In genomic region chr9:1469996-1470395, GRCh38 we compare ENCODE assay signal across 1 cellular context.
TF ChIP-seq lines count a peak whose summit lies in the region.

No MANE protein-coding gene starts in this region.

TF ChIP-seq in GM12878, 131 proteins besides CTCF, POLR2A, EP300 and RAD21 (continued from another document and continues in another):
- TF ChIP-seq SKIL (IDR thresholded peaks at IDR 0.05; ENCODE audit: low read depth, poor library complexity, severe bottlenecking) (peak; percentile 36), KDM1A (IDR thresholded peaks at IDR 0.05; ENCODE audit: borderline replicate concordance) (no peak), LARP7 (IDR thresholded peaks at IDR 0.05) (no peak), CHD1 (IDR thresholded peaks at IDR 0.05; ENCODE audit: low read depth, low read length) (no peak), NR2C2 (IDR thresholded peaks at IDR 0.05; ENCODE audit: borderline replicate concordance, control insufficient read depth, insufficient read length, low read depth) (no peak), SUPT20H (IDR thresholded peaks at IDR 0.05; ENCODE audit: borderline replicate concordance, control insufficient read depth, low read depth, low read length) (no peak), BRCA1 (IDR thresholded peaks at IDR 0.05; ENCODE audit: low read depth, low read length) (no peak), SMC3 (IDR thresholded peaks at IDR 0.05; ENCODE audit: borderline replicate concordance, low read length) (no peak), RUNX3 (IDR thresholded peaks at IDR 0.05; ENCODE audit: low read length) (peak; percentile 33; the same call in 1 of the 2 replicates), ZNF217 (IDR thresholded peaks at IDR 0.05) (no peak; the same call in 1 of the 2 replicates), EGR1 (IDR thresholded peaks at IDR 0.05; ENCODE audit: borderline replicate concordance in 1 of 2, low read depth in 2 of 2, low read length in 2 of 2) (no peak), CHD4 (IDR thresholded peaks at IDR 0.05) (no peak), RBBP5 (conservative IDR thresholded peaks at IDR 0.05) (no peak), IKZF1 (conservative IDR thresholded peaks at IDR 0.05) (peak; percentile 26; the same call in 1 of the 2 replicates), YBX1 (IDR thresholded peaks at IDR 0.05) (no peak), MLLT1 (IDR thresholded peaks at IDR 0.05) (no peak), MTA3 (IDR thresholded peaks at IDR 0.05; ENCODE audit: borderline replicate concordance, low read length) (no peak), CREB1 (IDR thresholded peaks at IDR 0.05; ENCODE audit: low read depth) (peak; percentile 28; the same call in 1 of the 2 replicates), PKNOX1 (IDR thresholded peaks at IDR 0.05) (no peak), CREM (IDR thresholded peaks at IDR 0.05; ENCODE audit: low read depth) (peak; percentile 51; the same call in 1 of the 2 replicates), CEBPZ (IDR thresholded peaks at IDR 0.05; ENCODE audit: low read depth, low read length) (no peak), BACH1 (IDR thresholded peaks at IDR 0.05; ENCODE audit: borderline replicate concordance) (no peak; the same call in 1 of the 2 replicates), CHD2 (IDR thresholded peaks at IDR 0.05; ENCODE audit: borderline replicate concordance, low read depth, low read length) (no peak)
- TF ChIP-seq, protein P1, sequence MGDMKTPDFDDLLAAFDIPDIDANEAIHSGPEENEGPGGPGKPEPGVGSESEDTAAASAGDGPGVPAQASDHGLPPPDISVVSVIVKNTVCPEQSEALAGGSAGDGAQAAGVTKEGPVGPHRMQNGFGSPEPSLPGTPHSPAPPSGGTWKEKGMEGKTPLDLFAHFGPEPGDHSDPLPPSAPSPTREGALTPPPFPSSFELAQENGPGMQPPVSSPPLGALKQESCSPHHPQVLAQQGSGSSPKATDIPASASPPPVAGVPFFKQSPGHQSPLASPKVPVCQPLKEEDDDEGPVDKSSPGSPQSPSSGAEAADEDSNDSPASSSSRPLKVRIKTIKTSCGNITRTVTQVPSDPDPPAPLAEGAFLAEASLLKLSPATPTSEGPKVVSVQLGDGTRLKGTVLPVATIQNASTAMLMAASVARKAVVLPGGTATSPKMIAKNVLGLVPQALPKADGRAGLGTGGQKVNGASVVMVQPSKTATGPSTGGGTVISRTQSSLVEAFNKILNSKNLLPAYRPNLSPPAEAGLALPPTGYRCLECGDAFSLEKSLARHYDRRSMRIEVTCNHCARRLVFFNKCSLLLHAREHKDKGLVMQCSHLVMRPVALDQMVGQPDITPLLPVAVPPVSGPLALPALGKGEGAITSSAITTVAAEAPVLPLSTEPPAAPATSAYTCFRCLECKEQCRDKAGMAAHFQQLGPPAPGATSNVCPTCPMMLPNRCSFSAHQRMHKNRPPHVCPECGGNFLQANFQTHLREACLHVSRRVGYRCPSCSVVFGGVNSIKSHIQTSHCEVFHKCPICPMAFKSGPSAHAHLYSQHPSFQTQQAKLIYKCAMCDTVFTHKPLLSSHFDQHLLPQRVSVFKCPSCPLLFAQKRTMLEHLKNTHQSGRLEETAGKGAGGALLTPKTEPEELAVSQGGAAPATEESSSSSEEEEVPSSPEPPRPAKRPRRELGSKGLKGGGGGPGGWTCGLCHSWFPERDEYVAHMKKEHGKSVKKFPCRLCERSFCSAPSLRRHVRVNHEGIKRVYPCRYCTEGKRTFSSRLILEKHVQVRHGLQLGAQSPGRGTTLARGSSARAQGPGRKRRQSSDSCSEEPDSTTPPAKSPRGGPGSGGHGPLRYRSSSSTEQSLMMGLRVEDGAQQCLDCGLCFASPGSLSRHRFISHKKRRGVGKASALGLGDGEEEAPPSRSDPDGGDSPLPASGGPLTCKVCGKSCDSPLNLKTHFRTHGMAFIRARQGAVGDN (IDR thresholded peaks at IDR 0.05), result peak; percentile 45; the same call in 1 of the 2 replicates
- TF ChIP-seq, protein P2, sequence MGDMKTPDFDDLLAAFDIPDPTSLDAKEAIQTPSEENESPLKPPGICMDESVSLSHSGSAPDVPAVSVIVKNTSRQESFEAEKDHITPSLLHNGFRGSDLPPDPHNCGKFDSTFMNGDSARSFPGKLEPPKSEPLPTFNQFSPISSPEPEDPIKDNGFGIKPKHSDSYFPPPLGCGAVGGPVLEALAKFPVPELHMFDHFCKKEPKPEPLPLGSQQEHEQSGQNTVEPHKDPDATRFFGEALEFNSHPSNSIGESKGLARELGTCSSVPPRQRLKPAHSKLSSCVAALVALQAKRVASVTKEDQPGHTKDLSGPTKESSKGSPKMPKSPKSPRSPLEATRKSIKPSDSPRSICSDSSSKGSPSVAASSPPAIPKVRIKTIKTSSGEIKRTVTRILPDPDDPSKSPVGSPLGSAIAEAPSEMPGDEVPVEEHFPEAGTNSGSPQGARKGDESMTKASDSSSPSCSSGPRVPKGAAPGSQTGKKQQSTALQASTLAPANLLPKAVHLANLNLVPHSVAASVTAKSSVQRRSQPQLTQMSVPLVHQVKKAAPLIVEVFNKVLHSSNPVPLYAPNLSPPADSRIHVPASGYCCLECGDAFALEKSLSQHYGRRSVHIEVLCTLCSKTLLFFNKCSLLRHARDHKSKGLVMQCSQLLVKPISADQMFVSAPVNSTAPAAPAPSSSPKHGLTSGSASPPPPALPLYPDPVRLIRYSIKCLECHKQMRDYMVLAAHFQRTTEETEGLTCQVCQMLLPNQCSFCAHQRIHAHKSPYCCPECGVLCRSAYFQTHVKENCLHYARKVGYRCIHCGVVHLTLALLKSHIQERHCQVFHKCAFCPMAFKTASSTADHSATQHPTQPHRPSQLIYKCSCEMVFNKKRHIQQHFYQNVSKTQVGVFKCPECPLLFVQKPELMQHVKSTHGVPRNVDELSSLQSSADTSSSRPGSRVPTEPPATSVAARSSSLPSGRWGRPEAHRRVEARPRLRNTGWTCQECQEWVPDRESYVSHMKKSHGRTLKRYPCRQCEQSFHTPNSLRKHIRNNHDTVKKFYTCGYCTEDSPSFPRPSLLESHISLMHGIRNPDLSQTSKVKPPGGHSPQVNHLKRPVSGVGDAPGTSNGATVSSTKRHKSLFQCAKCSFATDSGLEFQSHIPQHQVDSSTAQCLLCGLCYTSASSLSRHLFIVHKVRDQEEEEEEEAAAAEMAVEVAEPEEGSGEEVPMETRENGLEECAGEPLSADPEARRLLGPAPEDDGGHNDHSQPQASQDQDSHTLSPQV (IDR thresholded peaks at IDR 0.05), result peak; percentile 54; the same call in 1 of the 2 replicates
- TF ChIP-seq, protein P3, sequence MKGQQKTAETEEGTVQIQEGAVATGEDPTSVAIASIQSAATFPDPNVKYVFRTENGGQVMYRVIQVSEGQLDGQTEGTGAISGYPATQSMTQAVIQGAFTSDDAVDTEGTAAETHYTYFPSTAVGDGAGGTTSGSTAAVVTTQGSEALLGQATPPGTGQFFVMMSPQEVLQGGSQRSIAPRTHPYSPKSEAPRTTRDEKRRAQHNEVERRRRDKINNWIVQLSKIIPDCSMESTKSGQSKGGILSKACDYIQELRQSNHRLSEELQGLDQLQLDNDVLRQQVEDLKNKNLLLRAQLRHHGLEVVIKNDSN (IDR thresholded peaks at IDR 0.05; ENCODE audit: borderline replicate concordance, extremely low read length, insufficient read depth, low read depth, low read length), result no peak
- TF ChIP-seq, protein P4, sequence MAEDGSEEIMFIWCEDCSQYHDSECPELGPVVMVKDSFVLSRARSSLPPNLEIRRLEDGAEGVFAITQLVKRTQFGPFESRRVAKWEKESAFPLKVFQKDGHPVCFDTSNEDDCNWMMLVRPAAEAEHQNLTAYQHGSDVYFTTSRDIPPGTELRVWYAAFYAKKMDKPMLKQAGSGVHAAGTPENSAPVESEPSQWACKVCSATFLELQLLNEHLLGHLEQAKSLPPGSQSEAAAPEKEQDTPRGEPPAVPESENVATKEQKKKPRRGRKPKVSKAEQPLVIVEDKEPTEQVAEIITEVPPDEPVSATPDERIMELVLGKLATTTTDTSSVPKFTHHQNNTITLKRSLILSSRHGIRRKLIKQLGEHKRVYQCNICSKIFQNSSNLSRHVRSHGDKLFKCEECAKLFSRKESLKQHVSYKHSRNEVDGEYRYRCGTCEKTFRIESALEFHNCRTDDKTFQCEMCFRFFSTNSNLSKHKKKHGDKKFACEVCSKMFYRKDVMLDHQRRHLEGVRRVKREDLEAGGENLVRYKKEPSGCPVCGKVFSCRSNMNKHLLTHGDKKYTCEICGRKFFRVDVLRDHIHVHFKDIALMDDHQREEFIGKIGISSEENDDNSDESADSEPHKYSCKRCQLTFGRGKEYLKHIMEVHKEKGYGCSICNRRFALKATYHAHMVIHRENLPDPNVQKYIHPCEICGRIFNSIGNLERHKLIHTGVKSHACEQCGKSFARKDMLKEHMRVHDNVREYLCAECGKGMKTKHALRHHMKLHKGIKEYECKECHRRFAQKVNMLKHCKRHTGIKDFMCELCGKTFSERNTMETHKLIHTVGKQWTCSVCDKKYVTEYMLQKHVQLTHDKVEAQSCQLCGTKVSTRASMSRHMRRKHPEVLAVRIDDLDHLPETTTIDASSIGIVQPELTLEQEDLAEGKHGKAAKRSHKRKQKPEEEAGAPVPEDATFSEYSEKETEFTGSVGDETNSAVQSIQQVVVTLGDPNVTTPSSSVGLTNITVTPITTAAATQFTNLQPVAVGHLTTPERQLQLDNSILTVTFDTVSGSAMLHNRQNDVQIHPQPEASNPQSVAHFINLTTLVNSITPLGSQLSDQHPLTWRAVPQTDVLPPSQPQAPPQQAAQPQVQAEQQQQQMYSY (CRISPR knock-in tag; IDR thresholded peaks at IDR 0.05), result no peak
- TF ChIP-seq, protein P5, sequence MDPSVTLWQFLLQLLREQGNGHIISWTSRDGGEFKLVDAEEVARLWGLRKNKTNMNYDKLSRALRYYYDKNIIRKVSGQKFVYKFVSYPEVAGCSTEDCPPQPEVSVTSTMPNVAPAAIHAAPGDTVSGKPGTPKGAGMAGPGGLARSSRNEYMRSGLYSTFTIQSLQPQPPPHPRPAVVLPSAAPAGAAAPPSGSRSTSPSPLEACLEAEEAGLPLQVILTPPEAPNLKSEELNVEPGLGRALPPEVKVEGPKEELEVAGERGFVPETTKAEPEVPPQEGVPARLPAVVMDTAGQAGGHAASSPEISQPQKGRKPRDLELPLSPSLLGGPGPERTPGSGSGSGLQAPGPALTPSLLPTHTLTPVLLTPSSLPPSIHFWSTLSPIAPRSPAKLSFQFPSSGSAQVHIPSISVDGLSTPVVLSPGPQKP (IDR thresholded peaks at IDR 0.05; ENCODE audit: low read depth, low read length), result no peak
- TF ChIP-seq, protein P6, sequence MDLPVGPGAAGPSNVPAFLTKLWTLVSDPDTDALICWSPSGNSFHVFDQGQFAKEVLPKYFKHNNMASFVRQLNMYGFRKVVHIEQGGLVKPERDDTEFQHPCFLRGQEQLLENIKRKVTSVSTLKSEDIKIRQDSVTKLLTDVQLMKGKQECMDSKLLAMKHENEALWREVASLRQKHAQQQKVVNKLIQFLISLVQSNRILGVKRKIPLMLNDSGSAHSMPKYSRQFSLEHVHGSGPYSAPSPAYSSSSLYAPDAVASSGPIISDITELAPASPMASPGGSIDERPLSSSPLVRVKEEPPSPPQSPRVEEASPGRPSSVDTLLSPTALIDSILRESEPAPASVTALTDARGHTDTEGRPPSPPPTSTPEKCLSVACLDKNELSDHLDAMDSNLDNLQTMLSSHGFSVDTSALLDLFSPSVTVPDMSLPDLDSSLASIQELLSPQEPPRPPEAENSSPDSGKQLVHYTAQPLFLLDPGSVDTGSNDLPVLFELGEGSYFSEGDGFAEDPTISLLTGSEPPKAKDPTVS (IDR thresholded peaks at IDR 0.05; ENCODE audit: low read depth, low read length), result no peak
